8 cellular contexts compared by ENCODE assay signal in genomic region chr1:43171312-43171875, GRCh38. TPM values are rescaled to one million over a fixed set of nuclear protein-coding genes. Genes with fewer than 3 reads are reported as not detected.
DNase-seq lines count a peak whose midpoint lies in the region; ATAC-seq and TF ChIP-seq lines count a peak whose summit lies in the region.

No MANE protein-coding gene starts in this region.

- no peak for TF ChIP-seq CTCF in colonic mucosa (IDR thresholded peaks at IDR 0.05)
- no peak for TF ChIP-seq CTCF in GM13977 (IDR thresholded peaks at IDR 0.05; ENCODE audit: extremely low read depth, insufficient read depth, missing control alignments)

- H3K27ac Mint-ChIP-seq in naive B cell: peak overlapping the region in 4 of 6 donors; percentile 62 to 98 (median 95)

- H3K4me1 Mint-ChIP-seq in naive B cell: peaks cover 19 to 27% (median 24%) of the 10 kb centered on the region in 3 donors

- peak overlapping the region; percentile 85 for H3K4me3 ChIP-seq in colonic mucosa

- H3K27me3 Mint-ChIP-seq in naive B cell: peaks cover 2 to 15% (median 15%) of the 10 kb centered on the region in 3 donors

- DNase-seq in ELR (ENCODE audit: low read depth) (peak; percentile 17), KBM-7 (peak; percentile 14), colonic mucosa (peak; percentile 20), naive B cell (no peak), GM13977 (ENCODE audit: low spot score) (no peak), SHP77 treated with DMSO at 0.1 percent for 48 hours (lab: John Stamatoyannopoulos, UW) (no peak), NCI-H345 (lab: John Stamatoyannopoulos, UW) (no peak)
- DNase-seq in effector CD4-positive, alpha-beta T cell: no peak

- intact Hi-C loops in colonic mucosa (cut with DNase I): no loop called here

- no peaks in the 10 kb centered on the region for H3K4me1 ChIP-seq in colonic mucosa

- H3K9me3 ChIP-seq in colonic mucosa: no peaks in the 10 kb centered on the region

- H3K36me3 Mint-ChIP-seq in naive B cell: peaks cover 28 to 29% of the 10 kb centered on the region in 2 donors

- no peaks in the 10 kb centered on the region for H3K9me3 Mint-ChIP-seq in naive B cell

- H3K4me3 Mint-ChIP-seq in naive B cell: peak overlapping the region; percentile 95 to 100 (median 99)

- ATAC-seq in naive B cell (ENCODE audit: low read depth in 2 of 2): no peak

- H3K36me3 ChIP-seq in colonic mucosa: no peaks in the 10 kb centered on the region

- H3K27me3 ChIP-seq in colonic mucosa: no peaks in the 10 kb centered on the region

- H3K9ac ChIP-seq in colonic mucosa (ENCODE audit: low read depth in 2 of 2, low read length in 2 of 2): peak overlapping the region; percentile 71 to 90

- H3K27ac ChIP-seq in colonic mucosa: no peak overlapping the region

- in situ Hi-C loops in KBM-7 (cut with MboI; ENCODE audit: low pct_unique_long_range_greater_than_20kb, low sequenced_read_pairs) (no loop called here), GM13977 (cut with MboI; ENCODE audit: low pct_unique_long_range_greater_than_20kb, low sequenced_read_pairs, unreplicated experiment) (no loop called here)

RNA-seq across cellular contexts. Expression of gene EBNA1BP2, which starts 0.7 kb away (rescaled TPM):
- 10 to 100 TPM; 28.4 to 85.4 TPM for total RNA-seq in colonic mucosa
- 10 to 100 TPM; 50.6 to 64.8 (median 57.0) TPM for polyA plus RNA-seq in naive B cell (ENCODE audit: low read depth in 6 of 6)

RNA-seq across cellular contexts. Expression of gene CFAP57, which starts 0.7 kb away (rescaled TPM):
- total RNA-seq in colonic mucosa: under 1 TPM in 1 of 2 donors, not detected in 1; 0.66 TPM
- polyA plus RNA-seq in naive B cell (ENCODE audit: low read depth in 6 of 6): 1 to 10 TPM in 1 of 6 donors, under 1 TPM in 5; 0.13 to 1.0 (median 0.24) TPM

Comparison
In these comparisons a context has a peak if more than half of its experiments do, and no peak if none do; other contexts are left out.
1. DNase-seq: peak in ELR (single experiment), KBM-7 (single experiment) and colonic mucosa (single experiment); none in naive B cell (single experiment), GM13977 (single experiment), effector CD4-positive, alpha-beta T cell (single experiment), SHP77 treated with DMSO at 0.1 percent for 48 hours (single experiment) and NCI-H345 (single experiment).